ENCODE assay signal across 18 cellular contexts in the genomic region with DNA sequence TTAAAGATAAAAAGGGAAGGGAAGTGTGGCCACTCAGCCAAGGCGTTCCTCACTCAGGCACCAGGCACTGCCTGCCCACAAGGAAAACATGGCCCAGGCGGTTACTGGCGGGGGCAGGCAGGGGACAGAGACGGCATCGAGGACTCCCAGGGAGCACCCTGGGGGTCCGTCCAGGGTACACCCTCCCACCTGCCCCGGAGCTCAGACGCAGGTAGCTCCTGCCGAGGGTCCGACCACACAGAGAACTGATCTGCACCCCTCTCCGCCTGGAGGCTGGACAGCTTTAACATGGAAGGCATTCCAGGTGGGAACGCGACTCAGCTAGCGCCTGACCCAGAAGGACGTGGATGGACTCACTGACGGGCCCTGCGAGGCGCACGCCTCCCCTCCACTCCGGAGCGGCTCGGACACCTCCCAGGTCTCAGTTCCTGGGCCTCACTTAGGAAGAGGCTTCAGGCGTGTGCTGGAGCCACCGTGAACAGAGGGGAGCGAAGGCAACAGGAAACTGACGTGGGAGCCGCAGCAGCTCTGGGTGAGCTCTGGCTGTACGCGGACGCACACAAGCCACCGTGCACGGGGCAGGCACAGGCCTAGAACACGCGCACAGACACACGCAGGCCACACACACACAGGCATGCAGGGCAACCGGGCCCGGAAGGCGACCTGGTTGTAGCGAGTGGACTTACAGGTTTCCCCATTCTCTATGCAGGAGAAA. TPM values are rescaled to one million over a fixed set of nuclear protein-coding genes. Genes with fewer than 3 reads are reported as not detected.
"Had no signal": no experiment of that assay in that cellular context is flagged by ENCODE, and none has a peak within 500 bp of the region (broad histone marks: within the 10 kb centered on the region; RNA-seq: fewer than 3 reads in every experiment).

No MANE protein-coding gene starts in this region.

- H3K4me1 Mint-ChIP-seq: stimulated activated effector memory CD8-positive, alpha-beta T cell treated with anti-CD3 and anti-CD28 coated beads, Interleukin-12 subunit alpha, Interleukin-12 subunit beta, amount 100 ng/mL, for 72 hours; T-cell had no signal

- H3K4me3 ChIP-seq: cardiac muscle cell, esophagus squamous epithelium, pancreas, tibial artery, uterus had no signal

- H3K27ac Mint-ChIP-seq: activated naive CD4-positive, alpha-beta T cell treated with anti-CD3 and anti-CD28 coated beads, Interleukin-2, amount 50 U/mL, for 72 hours; activated T-cell treated with anti-CD3 and anti-CD28 coated beads, Interleukin-2, amount 50 U/mL, for 24 hours; stimulated activated effector memory CD8-positive, alpha-beta T cell treated with anti-CD3 and anti-CD28 coated beads, Interleukin-12 subunit alpha, Interleukin-12 subunit beta, amount 100 ng/mL, for 72 hours; T-cell had no signal

- FAIRE-seq: colon, endothelial cell of umbilical vein, keratinocyte, pancreas had no signal

- DNase-seq: activated CD4-positive, alpha-beta T cell treated with anti-CD3 and anti-CD28 coated beads, Interleukin-2, amount 50 U/mL, for 48 hours; activated CD4-positive, CD25-positive, alpha-beta regulatory T cell treated with anti-CD3 and anti-CD28 coated beads, Interleukin-2, amount 50 U/mL, for 72 hours; activated effector memory CD4-positive, alpha-beta T cell treated with Interleukin-2 at 50 U/mL for 16 hours; activated T-cell treated with anti-CD3 and anti-CD28 coated beads, Interleukin-2, amount 50 U/mL, for 24 hours; esophagus squamous epithelium; hippocampal formation; T-cell; T1000; tibial artery; uterus had no signal

- H3K36me3 Mint-ChIP-seq: activated naive CD4-positive, alpha-beta T cell treated with anti-CD3 and anti-CD28 coated beads, Interleukin-2, amount 50 U/mL, for 72 hours; stimulated activated effector memory CD8-positive, alpha-beta T cell treated with anti-CD3 and anti-CD28 coated beads, Interleukin-12 subunit alpha, Interleukin-12 subunit beta, amount 100 ng/mL, for 72 hours had no signal

- H3K27me3 ChIP-seq: cardiac muscle cell, esophagus squamous epithelium, pancreas, tibial artery, uterus had no signal

- ATAC-seq: activated naive CD4-positive, alpha-beta T cell treated with anti-CD3 and anti-CD28 coated beads, Interleukin-2, amount 50 U/mL, for 72 hours; pancreas; T-cell had no signal

- H3K9me3 Mint-ChIP-seq: activated naive CD4-positive, alpha-beta T cell treated with anti-CD3 and anti-CD28 coated beads, Interleukin-2, amount 50 U/mL, for 72 hours; activated T-cell treated with anti-CD3 and anti-CD28 coated beads, Interleukin-2, amount 50 U/mL, for 24 hours; neural crest cell; stimulated activated effector memory CD8-positive, alpha-beta T cell treated with anti-CD3 and anti-CD28 coated beads, Interleukin-12 subunit alpha, Interleukin-12 subunit beta, amount 100 ng/mL, for 72 hours; T-cell had no signal

- H3K36me3 ChIP-seq: uterus had no signal

- H3K9me3 ChIP-seq: esophagus squamous epithelium, pancreas, tibial artery, uterus had no signal

- H3K4me3 Mint-ChIP-seq: activated T-cell treated with anti-CD3 and anti-CD28 coated beads, Interleukin-2, amount 50 U/mL, for 24 hours; neural crest cell; stimulated activated effector memory CD8-positive, alpha-beta T cell treated with anti-CD3 and anti-CD28 coated beads, Interleukin-12 subunit alpha, Interleukin-12 subunit beta, amount 100 ng/mL, for 72 hours; T-cell had no signal

- H3K4me1 ChIP-seq: pancreas, tibial artery, uterus had no signal

- H3K27me3 Mint-ChIP-seq: activated T-cell treated with anti-CD3 and anti-CD28 coated beads, Interleukin-2, amount 50 U/mL, for 24 hours; T-cell had no signal

- H3K27ac ChIP-seq: cardiac muscle cell, esophagus squamous epithelium, pancreas, tibial artery, uterus had no signal

RNA-seq across cellular contexts. Expression of gene NKD2, which starts 47.5 kb away (rescaled TPM):
- total RNA-seq: endothelial cell of umbilical vein had no signal
- polyA plus RNA-seq: keratinocyte had no signal
